ENCODE assay signal across 26 cellular contexts in genomic region chr12:102685841-102686240, GRCh38.
"Had no signal": no experiment of that assay in that cellular context is flagged by ENCODE, and none has a peak within 500 bp of the region (broad histone marks: within the 10 kb centered on the region; RNA-seq: fewer than 3 reads in every experiment).

No MANE protein-coding gene starts in this region.

- H3K4me3 ChIP-seq: esophagus squamous epithelium, gastrocnemius medialis, heart left ventricle, hepatocyte, lower lobe of right lung, right atrium auricular region, sigmoid colon, skin epidermis, spleen, thoracic aorta, tibial nerve, upper lobe of left lung had no signal

- H3K27me3 Mint-ChIP-seq: effector memory CD8-positive, alpha-beta T cell; natural killer cell treated with Interleukin-12 subunit alpha and Interleukin-12 subunit beta and Interleukin-15 and Interleukin-18, amount 100 ng/mL, for 72 hours had no signal

- H3K4me3 Mint-ChIP-seq: effector memory CD8-positive, alpha-beta T cell; naive B cell; natural killer cell treated with Interleukin-12 subunit alpha and Interleukin-12 subunit beta and Interleukin-15 and Interleukin-18, amount 100 ng/mL, for 72 hours; neural crest cell; stimulated activated naive B cell treated with anti-CD40 and anti-IgM and Interleukin-4, amounts not matched to agents 10 μg/mL and 1 μg/mL and 100 μg/mL, for 72 hours; stimulated activated naive CD8-positive, alpha-beta T cell treated with anti-CD3 and anti-CD28 coated beads, Interleukin-15, Interleukin-2, amounts not matched to agents 100 ng/mL and 50 ng/mL, for 24 hours had no signal

- H3K27ac ChIP-seq: esophagus squamous epithelium, gastrocnemius medialis, hepatocyte, lower lobe of right lung, neutrophil, parathyroid adenoma, right atrium auricular region, sigmoid colon, skin epidermis, spleen, thoracic aorta, upper lobe of left lung had no signal

- ATAC-seq: effector memory CD8-positive, alpha-beta T cell; gastrocnemius medialis; left lobe of liver; lower lobe of right lung; natural killer cell treated with Interleukin-12 subunit alpha and Interleukin-12 subunit beta and Interleukin-15 and Interleukin-18, amount 100 ng/mL, for 72 hours; stimulated activated naive B cell treated with anti-CD40 and anti-IgM and Interleukin-4, amounts not matched to agents 10 μg/mL and 1 μg/mL and 100 μg/mL, for 72 hours had no signal

- DNase-seq: cortex of kidney; effector memory CD8-positive, alpha-beta T cell; erythroblast; esophagus squamous epithelium; gastrocnemius medialis; heart left ventricle; kidney; lower lobe of right lung; naive B cell; sigmoid colon; spleen; stimulated activated CD4-positive, alpha-beta T cell treated with anti-CD3 and anti-CD28 coated beads, Interleukin-2, amount 100 ng/mL, for 48 hours; stimulated activated naive B cell treated with anti-CD40 and anti-IgM and Interleukin-4, amounts not matched to agents 10 μg/mL and 1 μg/mL and 100 μg/mL, for 72 hours; upper lobe of left lung had no signal

- H3K4me1 Mint-ChIP-seq: naive B cell; stimulated activated naive B cell treated with anti-CD40 and anti-IgM and Interleukin-4, amounts not matched to agents 10 μg/mL and 1 μg/mL and 100 μg/mL, for 72 hours had no signal

- H3K27ac Mint-ChIP-seq: effector memory CD8-positive, alpha-beta T cell; naive B cell; natural killer cell treated with Interleukin-12 subunit alpha and Interleukin-12 subunit beta and Interleukin-15 and Interleukin-18, amount 100 ng/mL, for 72 hours; progenitor cell of endocrine pancreas; stimulated activated naive B cell treated with anti-CD40 and anti-IgM and Interleukin-4, amounts not matched to agents 10 μg/mL and 1 μg/mL and 100 μg/mL, for 72 hours; stimulated activated naive CD8-positive, alpha-beta T cell treated with anti-CD3 and anti-CD28 coated beads, Interleukin-15, Interleukin-2, amounts not matched to agents 100 ng/mL and 50 ng/mL, for 24 hours had no signal

- H3K36me3 Mint-ChIP-seq: naive B cell; natural killer cell treated with Interleukin-12 subunit alpha and Interleukin-12 subunit beta and Interleukin-15 and Interleukin-18, amount 100 ng/mL, for 72 hours; stimulated activated naive B cell treated with anti-CD40 and anti-IgM and Interleukin-4, amounts not matched to agents 10 μg/mL and 1 μg/mL and 100 μg/mL, for 72 hours had no signal

- H3K4me1 ChIP-seq: esophagus squamous epithelium, gastrocnemius medialis, lower lobe of right lung, parathyroid adenoma, right atrium auricular region, sigmoid colon, spleen, upper lobe of left lung had no signal

- H3K9me3 Mint-ChIP-seq: effector memory CD8-positive, alpha-beta T cell; naive B cell; natural killer cell treated with Interleukin-12 subunit alpha and Interleukin-12 subunit beta and Interleukin-15 and Interleukin-18, amount 100 ng/mL, for 72 hours; neural crest cell; stimulated activated naive B cell treated with anti-CD40 and anti-IgM and Interleukin-4, amounts not matched to agents 10 μg/mL and 1 μg/mL and 100 μg/mL, for 72 hours; stimulated activated naive CD8-positive, alpha-beta T cell treated with anti-CD3 and anti-CD28 coated beads, Interleukin-15, Interleukin-2, amounts not matched to agents 100 ng/mL and 50 ng/mL, for 24 hours had no signal

- H3K9me3 ChIP-seq: esophagus squamous epithelium, gastrocnemius medialis, heart left ventricle, lower lobe of right lung, neutrophil, right atrium auricular region, sigmoid colon, spleen, thoracic aorta, tibial nerve, upper lobe of left lung had no signal

- H3K27me3 ChIP-seq: esophagus squamous epithelium, gastrocnemius medialis, heart left ventricle, neutrophil, right atrium auricular region, sigmoid colon, spleen, tibial nerve, upper lobe of left lung had no signal

- H3K36me3 ChIP-seq: esophagus squamous epithelium, gastrocnemius medialis, heart left ventricle, lower lobe of right lung, neutrophil, right atrium auricular region, sigmoid colon, spleen, thoracic aorta, tibial nerve, upper lobe of left lung had no signal
